ENCODE assay signal across 10 cellular contexts in the genomic region with DNA sequence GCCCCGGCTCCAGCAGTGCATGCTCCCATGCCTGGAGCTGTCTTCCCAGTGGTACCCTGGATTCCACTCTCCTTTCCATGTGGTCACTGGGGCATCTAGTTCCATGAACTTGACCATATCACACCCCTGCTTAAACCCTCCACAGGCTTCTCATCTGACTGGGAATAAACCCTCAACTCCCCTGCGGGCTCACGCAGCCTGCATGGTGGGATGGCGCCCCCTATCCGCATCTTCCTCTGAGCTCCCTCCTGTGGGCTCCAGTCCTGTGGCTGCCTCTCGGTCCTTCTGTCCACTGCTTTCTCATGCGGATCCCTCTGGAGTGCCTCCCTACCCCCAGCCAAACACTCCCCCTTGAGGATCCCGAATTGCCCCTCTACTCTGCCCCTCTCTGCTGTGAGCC. TPM values are rescaled to one million over a fixed set of nuclear protein-coding genes. Genes with fewer than 3 reads are reported as not detected.
DNase-seq lines count a peak whose midpoint lies in the region; ATAC-seq, FAIRE-seq and TF ChIP-seq lines count a peak whose summit lies in the region.
"Had no signal": no experiment of that assay in that cellular context is flagged by ENCODE, and none has a peak within 500 bp of the region (broad histone marks: within the 10 kb centered on the region; RNA-seq: fewer than 3 reads in every experiment).

No MANE protein-coding gene starts in this region.

- TF ChIP-seq RAD21 in GM12878 (IDR thresholded peaks at IDR 0.05; ENCODE audit: insufficient read depth, low read depth, low read length): peak; percentile 30; the same call in 1 of the 2 replicates

- H3K27ac Mint-ChIP-seq in activated CD4-positive, alpha-beta T cell treated with anti-CD3 and anti-CD28 coated beads, Interleukin-2, amount 10 ng/mL, durations not matched to agents 24 days and 14 days: no peak overlapping the region
- H3K27ac Mint-ChIP-seq: stimulated activated naive B cell treated with anti-CD40 and anti-IgM and Interleukin-4, amounts not matched to agents 10 μg/mL and 1 μg/mL and 100 μg/mL, for 72 hours; T-helper 1 cell treated with Interleukin-12 subunit alpha and Interleukin-12 subunit beta and Interleukin-4 antibody, amounts not matched to agents 30 μg/mL and 1 μg/mL, for 36 hours had no signal

- no peak overlapping the region for H3K4me3 Mint-ChIP-seq in activated CD4-positive, alpha-beta T cell treated with anti-CD3 and anti-CD28 coated beads, Interleukin-2, amount 10 ng/mL, durations not matched to agents 24 days and 14 days
- H3K4me3 Mint-ChIP-seq: stimulated activated naive B cell treated with anti-CD40 and anti-IgM and Interleukin-4, amounts not matched to agents 10 μg/mL and 1 μg/mL and 100 μg/mL, for 72 hours; T-helper 1 cell treated with Interleukin-12 subunit alpha and Interleukin-12 subunit beta and Interleukin-4 antibody, amounts not matched to agents 30 μg/mL and 1 μg/mL, for 36 hours had no signal

- no peaks in the 10 kb centered on the region for H4K20me1 ChIP-seq in GM12878 (ENCODE audit: control insufficient read depth, insufficient read depth)

- 26% methylated on average over 8 of the region's 8 CpGs for WGBS in GM12878 (ENCODE audit: insufficient coverage, insufficient replicate concordance, low lambda C conversion rate, missing lambda C conversion rate)
- 58 to 69% (median 67%) methylated on average over 8 of the region's 8 CpGs for WGBS in psoas muscle, 3 donors
- WGBS in suprapubic skin: 75% methylated on average over 8 of the region's 8 CpGs

- H3K36me3 ChIP-seq in GM12878 (ENCODE audit: control insufficient read depth in 2 of 2, insufficient read depth in 2 of 2, low read length in 1 of 2): no peaks in the 10 kb centered on the region
- no peaks in the 10 kb centered on the region for H3K36me3 ChIP-seq in psoas muscle (ENCODE audit: insufficient read depth in 1 of 2, low read depth in 1 of 2)
- no peaks in the 10 kb centered on the region for H3K36me3 ChIP-seq in suprapubic skin

- H3K4me3 ChIP-seq in GM12878 (no peak overlapping the region), psoas muscle (no peak overlapping the region), suprapubic skin (no peak overlapping the region)

- no peaks in the 10 kb centered on the region for H3K9me3 Mint-ChIP-seq in activated CD4-positive, alpha-beta T cell treated with anti-CD3 and anti-CD28 coated beads, Interleukin-2, amount 10 ng/mL, durations not matched to agents 24 days and 14 days
- H3K9me3 Mint-ChIP-seq: stimulated activated naive B cell treated with anti-CD40 and anti-IgM and Interleukin-4, amounts not matched to agents 10 μg/mL and 1 μg/mL and 100 μg/mL, for 72 hours; T-helper 1 cell treated with Interleukin-12 subunit alpha and Interleukin-12 subunit beta and Interleukin-4 antibody, amounts not matched to agents 30 μg/mL and 1 μg/mL, for 36 hours had no signal

- H3K4me1 ChIP-seq in GM12878 (ENCODE audit: control insufficient read depth, insufficient read depth, low read length) (no peaks in the 10 kb centered on the region), psoas muscle (no peaks in the 10 kb centered on the region), suprapubic skin (no peaks in the 10 kb centered on the region)

- H3K27ac ChIP-seq in GM12878 (ENCODE audit: control insufficient read depth, insufficient read depth) (no peak overlapping the region), psoas muscle (no peak overlapping the region), suprapubic skin (no peak overlapping the region)

- BruUV-seq in GM12878 (replicated peaks; lab: Mats Ljungman, UMichigan): no TSS peak

- no peaks in the 10 kb centered on the region for H3K79me2 ChIP-seq in GM12878 (ENCODE audit: control insufficient read depth, insufficient read depth, low read length)

- no peak overlapping the region for H3K9ac ChIP-seq in GM12878 (ENCODE audit: control insufficient read depth, insufficient read depth, low read length)

- CTCF ChIA-PET in GM12878 (lab: Yijun Ruan, JAX): interaction anchor here (0.6 to 2.1 kb wide), 5 partner anchors 18 to 160 kb away, joined by 3 to 4 read pairs (median 3); no protein-coding TSS in a partner anchor

- RAD21 ChIA-PET in GM12878 (lab: Charles Lee; ENCODE audit: unreplicated experiment): interaction anchor here (0.6 kb wide), 1 partner anchor 98 kb away, joined by 4 read pairs; no protein-coding TSS in a partner anchor

- SMC1A ChIA-PET in GM12878 (lab: Charles Lee; ENCODE audit: uncharacterized antibody, unreplicated experiment): no interaction called here

- no peak for TF ChIP-seq POLR2A in GM12878 (IDR thresholded peaks at IDR 0.05; ENCODE audit: low read depth, low read length)
- TF ChIP-seq POLR2A in suprapubic skin (IDR thresholded peaks at IDR 0.05): no peak

- H3K4me2 ChIP-seq in GM12878 (ENCODE audit: control insufficient read depth, insufficient read depth): no peak overlapping the region

- H3K27me3 Mint-ChIP-seq in activated CD4-positive, alpha-beta T cell treated with anti-CD3 and anti-CD28 coated beads, Interleukin-2, amount 10 ng/mL, durations not matched to agents 24 days and 14 days: peaks cover 2% of the 10 kb centered on the region

- in situ Hi-C loops in GM12878 (cut with MboI): no loop called here

- DNase-seq in activated CD4-positive, alpha-beta T cell treated with anti-CD3 and anti-CD28 coated beads, Interleukin-2, amount 10 ng/mL, durations not matched to agents 24 days and 14 days: peak; percentile 72
- no peak for DNase-seq in activated CD4-positive, alpha-beta T cell treated with anti-CD3 and anti-CD28 coated beads for 4 hours
- DNase-seq in NAMALWA (ENCODE audit: low spot score) (peak; percentile 32), GM12878 (ENCODE audit: low read depth, low spot score) (no peak), psoas muscle (no peak), DMS79 (lab: John Stamatoyannopoulos, UW) (no peak), NCI-H1092 treated with DMSO at 0.1 percent for 48 hours (lab: John Stamatoyannopoulos, UW) (no peak), suprapubic skin (ENCODE audit: low spot score in 2 of 2) (no peak)
- DNase-seq: stimulated activated naive B cell treated with anti-CD40 and anti-IgM and Interleukin-4, amounts not matched to agents 10 μg/mL and 1 μg/mL and 100 μg/mL, for 72 hours had no signal

- POLR2A ChIA-PET in GM12878 (lab: Charles Lee): no interaction called here

- TF ChIP-seq EP300 in GM12878 (IDR thresholded peaks at IDR 0.05; ENCODE audit: borderline replicate concordance in 1 of 2, control insufficient read depth in 1 of 2, low read depth in 2 of 2, low read length in 2 of 2) (no peak), suprapubic skin (IDR thresholded peaks at IDR 0.05) (no peak)

- H3K36me3 Mint-ChIP-seq in activated CD4-positive, alpha-beta T cell treated with anti-CD3 and anti-CD28 coated beads, Interleukin-2, amount 10 ng/mL, durations not matched to agents 24 days and 14 days (ENCODE audit: low read depth): no peaks in the 10 kb centered on the region
- H3K36me3 Mint-ChIP-seq: stimulated activated naive B cell treated with anti-CD40 and anti-IgM and Interleukin-4, amounts not matched to agents 10 μg/mL and 1 μg/mL and 100 μg/mL, for 72 hours had no signal

- no peaks in the 10 kb centered on the region for H3K9me3 ChIP-seq in GM12878 (replicated peaks; ENCODE audit: control insufficient read depth, insufficient read depth, low read length)
- H3K9me3 ChIP-seq in psoas muscle: no peaks in the 10 kb centered on the region
- H3K9me3 ChIP-seq in suprapubic skin: no peaks in the 10 kb centered on the region

- H3K27me3 ChIP-seq in GM12878 (replicated peaks in 1 of 2; ENCODE audit: control insufficient read depth in 2 of 2, insufficient read depth in 2 of 2, low read length in 1 of 2): peaks cover 1 to 4% of the 10 kb centered on the region in 2 experiments; a peak in 3 of 4 replicates
- H3K27me3 ChIP-seq in psoas muscle (ENCODE audit: insufficient read depth in 3 of 3, low read length in 2 of 3): peaks cover 0 to 14% (median 12%) of the 10 kb centered on the region in 3 donors
- H3K27me3 ChIP-seq in suprapubic skin: peaks cover 15% of the 10 kb centered on the region

- peaks cover 7% of the 10 kb centered on the region for H3K4me1 Mint-ChIP-seq in activated CD4-positive, alpha-beta T cell treated with anti-CD3 and anti-CD28 coated beads, Interleukin-2, amount 10 ng/mL, durations not matched to agents 24 days and 14 days

- no peak for FAIRE-seq in GM12878 (lab: Jason Lieb, UNC)

- peak; percentile 20 to 25 (median 23); a peak in 4 of 6 replicates for TF ChIP-seq CTCF in GM12878 (IDR thresholded peaks at IDR 0.05 in 2 of 3, conservative IDR thresholded peaks at IDR 0.05 in 1 of 3; ENCODE audit: control insufficient read depth in 2 of 3, extremely low read depth in 1 of 3, insufficient read depth in 1 of 3, low read depth in 3 of 3, low read length in 3 of 3)
- peak; percentile 13 for TF ChIP-seq CTCF in psoas muscle (IDR thresholded peaks at IDR 0.05)
- peak in 1 of 2 donors; percentile 6 for TF ChIP-seq CTCF in suprapubic skin (IDR thresholded peaks at IDR 0.05)

- no peak for ATAC-seq in GM12878
- ATAC-seq in psoas muscle: no peak

- H2AFZ ChIP-seq in GM12878 (ENCODE audit: control insufficient read depth, low read depth, low read length): no peak overlapping the region

- intact Hi-C loops in activated CD4-positive, alpha-beta T cell treated with anti-CD3 and anti-CD28 coated beads, Interleukin-2, amount 10 ng/mL, durations not matched to agents 24 days and 14 days (cut with micrococcal nuclease): no loop called here
- intact Hi-C loops in GM12878 (cut with micrococcal nuclease; ENCODE audit: unreplicated experiment) (no loop called here), psoas muscle (cut with DNase I) (no loop called here)

RNA-seq across cellular contexts. Expression of gene TTLL12, which starts 41.4 kb away (rescaled TPM):
- total RNA-seq in activated CD4-positive, alpha-beta T cell treated with anti-CD3 and anti-CD28 coated beads, Interleukin-2, amount 10 ng/mL, durations not matched to agents 24 days and 14 days: 118 TPM in 2 replicates
- 18.0 and 21.6 TPM in 2 replicates for total RNA-seq in GM12878 (2013; cell fraction: nucleolus; rRNA removed)
- 79.5 and 89.8 TPM in 2 replicates for total RNA-seq in GM12878 (2014; rRNA removed)
- total RNA-seq in GM12878 (2014; rRNA removed; fragmentation: Illumina TruSeq; extraction: Trizol): 17.7 and 22.3 TPM in 2 replicates
- total RNA-seq in GM12878 (2021): 65.6 and 66.6 TPM in 2 replicates
- polyA plus RNA-seq in GM12878 (2011; ENCODE audit: low read depth): 9.3 TPM
- polyA plus RNA-seq in GM12878 (2011; rRNA removed): 4.9 and 14.9 TPM in 2 replicates
- 21.6 and 25.3 TPM in 2 replicates for polyA plus RNA-seq in GM12878 (2011; cell fraction: cytosol; rRNA removed)
- polyA plus RNA-seq in GM12878 (2011; cell fraction: nucleus; rRNA removed): 24.3 and 34.3 TPM in 2 replicates
- polyA plus RNA-seq in GM12878 (2012): 23.2 and 26.7 TPM in 2 replicates
- 6.8 and 26.6 TPM in 2 replicates for polyA plus RNA-seq in GM12878 (2014; fragmentation: Illumina TruSeq; extraction: Trizol)
- 1 to 10 TPM in 1 of 2 experiments, under 1 TPM in 1; 1.00 to 3.0 TPM for polyA plus RNA-seq in GM12878 (2014; fragmentation: Nextera tagmentation; extraction: Ambion mirVana)
- polyA plus RNA-seq in GM12878 (2014; rRNA removed): 50.5 and 58.7 TPM in 2 replicates
- 10 to 100 TPM; 66.1 to 83.6 TPM for polyA plus RNA-seq in GM12878 (2016; fragmentation: Nextera tagmentation; extraction: Ambion mirVana)
- polyA minus RNA-seq in GM12878 (2011; rRNA and poly(A)+ RNA removed): 16.1 and 18.4 TPM in 2 replicates
- 11.8 and 12.2 TPM in 2 replicates for polyA minus RNA-seq in GM12878 (2011; cell fraction: cytosol; rRNA and poly(A)+ RNA removed)
- polyA minus RNA-seq in GM12878 (2011; cell fraction: nucleus; rRNA and poly(A)+ RNA removed): 5.9 and 11.0 TPM in 2 replicates
- total RNA-seq in psoas muscle: 10 to 100 TPM; 12.3 to 15.1 (median 13.5) TPM
- 10 to 100 TPM in 2 of 3 donors, 1 to 10 TPM in 1; 9.9 to 20.7 (median 17.5) TPM for polyA plus RNA-seq in psoas muscle
- 10 to 100 TPM; 43.6 to 93.9 (median 81.4) TPM for total RNA-seq in suprapubic skin

Comparison
In these comparisons a context has a peak if more than half of its experiments do, and no peak if none do; other contexts are left out.
1. DNase-seq: peak in activated CD4-positive, alpha-beta T cell treated with anti-CD3 and anti-CD28 coated beads, Interleukin-2, amount 10 ng/mL, durations not matched to agents 24 days and 14 days (single experiment) and NAMALWA (single experiment); none in activated CD4-positive, alpha-beta T cell treated with anti-CD3 and anti-CD28 coated beads for 4 hours (0 of 2), GM12878 (single experiment), psoas muscle (0 of 2), DMS79 (single experiment), NCI-H1092 treated with DMSO at 0.1 percent for 48 hours (single experiment) and suprapubic skin (0 of 2).